19 cellular contexts compared by ENCODE assay signal in the genomic region with DNA sequence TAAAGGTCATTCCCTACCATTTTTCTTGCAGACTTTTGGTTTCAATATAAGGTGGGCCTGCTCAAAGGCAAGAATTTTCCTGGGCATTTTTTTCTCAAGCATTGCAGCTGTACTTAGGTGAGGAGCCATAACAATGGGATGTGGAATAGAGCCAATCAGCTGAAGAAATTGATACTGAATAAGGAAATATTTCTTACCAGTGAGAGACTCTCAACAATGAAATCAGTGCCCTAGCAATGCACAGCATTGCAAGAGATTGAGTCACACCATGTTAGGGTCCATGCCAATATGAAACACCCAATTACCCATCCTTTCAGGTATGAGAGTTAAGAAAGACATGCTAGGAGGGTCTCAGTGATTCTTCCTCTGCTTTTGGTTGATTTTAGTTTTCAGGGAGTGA.
DNase-seq lines count a peak whose midpoint lies in the region; ATAC-seq and TF ChIP-seq lines count a peak whose summit lies in the region.
"Had no signal": no experiment of that assay in that cellular context is flagged by ENCODE, and none has a peak within 500 bp of the region (broad histone marks: within the 10 kb centered on the region; RNA-seq: fewer than 3 reads in every experiment).

No MANE protein-coding gene starts in this region.

- peak; percentile 99 for TF ChIP-seq EP300 in Ishikawa (IDR thresholded peaks at IDR 0.05; ENCODE audit: borderline replicate concordance)

- H3K4me3 Mint-ChIP-seq in activated T-helper 2 cell treated with anti-CD3 and anti-CD28 coated beads, Interferon-gamma antibody, Interleukin-2, Interleukin-4, amounts not matched to agents 10 μg/mL and 5 μg/mL and 100 μg/mL, durations not matched to agents 14 hours and 24 hours and 36 hours (ENCODE audit: low read depth): no peak overlapping the region
- H3K4me3 Mint-ChIP-seq: activated T-cell treated with anti-CD3 and anti-CD28 coated beads, Interleukin-2, amount 50 U/mL, for 72 hours had no signal

- DNase-seq in AG08396 (ENCODE audit: low spot score) (peak; percentile 67), astrocyte of the hippocampus (ENCODE audit: low read depth, low spot score) (peak; percentile 78), iris pigment epithelial cell (ENCODE audit: low read depth) (peak; percentile 69), gastrocnemius medialis (no peak)
- DNase-seq in activated T-helper 2 cell treated with anti-CD3 and anti-CD28 coated beads, Interferon-gamma antibody, Interleukin-2, Interleukin-4, amounts not matched to agents 10 μg/mL and 5 μg/mL and 100 μg/mL, durations not matched to agents 14 hours and 24 hours and 36 hours (ENCODE audit: low spot score): no peak
- DNase-seq: activated T-cell treated with anti-CD3 and anti-CD28 coated beads, Interleukin-2, amount 50 U/mL, for 72 hours; anterior cingulate cortex; DND-41; effector CD4-positive, alpha-beta T cell; glutamatergic neuron; islet precursor cell; NCI-H510A; Peyer's patch had no signal

- H3K36me3 ChIP-seq in gastrocnemius medialis: no peaks in the 10 kb centered on the region
- H3K36me3 ChIP-seq: BLaER1, Peyer's patch, thoracic aorta had no signal

- H3K4me1 ChIP-seq in gastrocnemius medialis: no peaks in the 10 kb centered on the region
- H3K4me1 ChIP-seq: BLaER1, Peyer's patch had no signal

- no peaks in the 10 kb centered on the region for H3K36me3 Mint-ChIP-seq in activated T-helper 2 cell treated with anti-CD3 and anti-CD28 coated beads, Interferon-gamma antibody, Interleukin-2, Interleukin-4, amounts not matched to agents 10 μg/mL and 5 μg/mL and 100 μg/mL, durations not matched to agents 14 hours and 24 hours and 36 hours (ENCODE audit: low read depth)

- in situ Hi-C loops in gastrocnemius medialis (cut with MboI; ENCODE audit: low sequenced_read_pairs in 4 of 4): loop anchor here in 1 of 4 donors (25.0 kb wide), 1 partner anchor 104 kb away; no protein-coding TSS in a partner anchor

- no peaks in the 10 kb centered on the region for H3K4me1 Mint-ChIP-seq in activated T-helper 2 cell treated with anti-CD3 and anti-CD28 coated beads, Interferon-gamma antibody, Interleukin-2, Interleukin-4, amounts not matched to agents 10 μg/mL and 5 μg/mL and 100 μg/mL, durations not matched to agents 14 hours and 24 hours and 36 hours (ENCODE audit: low read depth)

- H3K9me3 ChIP-seq in gastrocnemius medialis: no peaks in the 10 kb centered on the region
- H3K9me3 ChIP-seq: Peyer's patch, thoracic aorta had no signal

- intact Hi-C loops in activated T-helper 2 cell treated with anti-CD3 and anti-CD28 coated beads, Interferon-gamma antibody, Interleukin-2, Interleukin-4, amounts not matched to agents 10 μg/mL and 5 μg/mL and 100 μg/mL, durations not matched to agents 14 hours and 24 hours and 36 hours (cut with micrococcal nuclease): no loop called here
- intact Hi-C loops in gastrocnemius medialis (cut with DNase I; ENCODE audit: low total_unique reads): no loop called here

- no peaks in the 10 kb centered on the region for H3K27me3 Mint-ChIP-seq in activated T-helper 2 cell treated with anti-CD3 and anti-CD28 coated beads, Interferon-gamma antibody, Interleukin-2, Interleukin-4, amounts not matched to agents 10 μg/mL and 5 μg/mL and 100 μg/mL, durations not matched to agents 14 hours and 24 hours and 36 hours (ENCODE audit: low read depth)

- no peak overlapping the region for H3K4me3 ChIP-seq in gastrocnemius medialis
- H3K4me3 ChIP-seq: BLaER1, Peyer's patch, thoracic aorta had no signal

- no peak overlapping the region for H3K27ac Mint-ChIP-seq in activated T-helper 2 cell treated with anti-CD3 and anti-CD28 coated beads, Interferon-gamma antibody, Interleukin-2, Interleukin-4, amounts not matched to agents 10 μg/mL and 5 μg/mL and 100 μg/mL, durations not matched to agents 14 hours and 24 hours and 36 hours
- H3K27ac Mint-ChIP-seq: activated T-cell treated with anti-CD3 and anti-CD28 coated beads, Interleukin-2, amount 50 U/mL, for 72 hours had no signal

- no peak; the same call in 1 of the 2 replicates for TF ChIP-seq RAD21 in Ishikawa (IDR thresholded peaks at IDR 0.05; ENCODE audit: low read depth)

- H3K27me3 ChIP-seq in gastrocnemius medialis: no peaks in the 10 kb centered on the region
- H3K27me3 ChIP-seq: BLaER1, Peyer's patch had no signal

- ATAC-seq in HG02852 (IDR thresholded peaks at IDR 0.05; ENCODE audit: unreplicated experiment) (no peak), gastrocnemius medialis (no peak), GM18519 (IDR thresholded peaks at IDR 0.05; ENCODE audit: low FRiP score, unreplicated experiment) (no peak)
- ATAC-seq: activated T-cell treated with anti-CD3 and anti-CD28 coated beads, Interleukin-2, amount 50 U/mL, for 72 hours; HepG2 had no signal

- no peak for TF ChIP-seq POLR2A in gastrocnemius medialis (IDR thresholded peaks at IDR 0.05)

- no peak for TF ChIP-seq CTCF in gastrocnemius medialis (IDR thresholded peaks at IDR 0.05 in 4 of 5, conservative IDR thresholded peaks at IDR 0.05 in 1 of 5)

- H3K27ac ChIP-seq in gastrocnemius medialis: no peak overlapping the region
- H3K27ac ChIP-seq: BLaER1, Peyer's patch, thoracic aorta had no signal

- peaks cover 11% of the 10 kb centered on the region for H3K9me3 Mint-ChIP-seq in activated T-helper 2 cell treated with anti-CD3 and anti-CD28 coated beads, Interferon-gamma antibody, Interleukin-2, Interleukin-4, amounts not matched to agents 10 μg/mL and 5 μg/mL and 100 μg/mL, durations not matched to agents 14 hours and 24 hours and 36 hours

TF ChIP-seq in Ishikawa, 13 proteins besides CTCF, POLR2A, EP300 and RAD21:
- TF ChIP-seq TCF12 (IDR thresholded peaks at IDR 0.05; ENCODE audit: low read depth): peak; percentile 98
- TF ChIP-seq, protein P1, sequence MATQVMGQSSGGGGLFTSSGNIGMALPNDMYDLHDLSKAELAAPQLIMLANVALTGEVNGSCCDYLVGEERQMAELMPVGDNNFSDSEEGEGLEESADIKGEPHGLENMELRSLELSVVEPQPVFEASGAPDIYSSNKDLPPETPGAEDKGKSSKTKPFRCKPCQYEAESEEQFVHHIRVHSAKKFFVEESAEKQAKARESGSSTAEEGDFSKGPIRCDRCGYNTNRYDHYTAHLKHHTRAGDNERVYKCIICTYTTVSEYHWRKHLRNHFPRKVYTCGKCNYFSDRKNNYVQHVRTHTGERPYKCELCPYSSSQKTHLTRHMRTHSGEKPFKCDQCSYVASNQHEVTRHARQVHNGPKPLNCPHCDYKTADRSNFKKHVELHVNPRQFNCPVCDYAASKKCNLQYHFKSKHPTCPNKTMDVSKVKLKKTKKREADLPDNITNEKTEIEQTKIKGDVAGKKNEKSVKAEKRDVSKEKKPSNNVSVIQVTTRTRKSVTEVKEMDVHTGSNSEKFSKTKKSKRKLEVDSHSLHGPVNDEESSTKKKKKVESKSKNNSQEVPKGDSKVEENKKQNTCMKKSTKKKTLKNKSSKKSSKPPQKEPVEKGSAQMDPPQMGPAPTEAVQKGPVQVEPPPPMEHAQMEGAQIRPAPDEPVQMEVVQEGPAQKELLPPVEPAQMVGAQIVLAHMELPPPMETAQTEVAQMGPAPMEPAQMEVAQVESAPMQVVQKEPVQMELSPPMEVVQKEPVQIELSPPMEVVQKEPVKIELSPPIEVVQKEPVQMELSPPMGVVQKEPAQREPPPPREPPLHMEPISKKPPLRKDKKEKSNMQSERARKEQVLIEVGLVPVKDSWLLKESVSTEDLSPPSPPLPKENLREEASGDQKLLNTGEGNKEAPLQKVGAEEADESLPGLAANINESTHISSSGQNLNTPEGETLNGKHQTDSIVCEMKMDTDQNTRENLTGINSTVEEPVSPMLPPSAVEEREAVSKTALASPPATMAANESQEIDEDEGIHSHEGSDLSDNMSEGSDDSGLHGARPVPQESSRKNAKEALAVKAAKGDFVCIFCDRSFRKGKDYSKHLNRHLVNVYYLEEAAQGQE (IDR thresholded peaks at IDR 0.05; ENCODE audit: low read depth): no peak
- peak; percentile 99 for TF ChIP-seq NFIC (IDR thresholded peaks at IDR 0.05)
- TF ChIP-seq, protein P2, sequence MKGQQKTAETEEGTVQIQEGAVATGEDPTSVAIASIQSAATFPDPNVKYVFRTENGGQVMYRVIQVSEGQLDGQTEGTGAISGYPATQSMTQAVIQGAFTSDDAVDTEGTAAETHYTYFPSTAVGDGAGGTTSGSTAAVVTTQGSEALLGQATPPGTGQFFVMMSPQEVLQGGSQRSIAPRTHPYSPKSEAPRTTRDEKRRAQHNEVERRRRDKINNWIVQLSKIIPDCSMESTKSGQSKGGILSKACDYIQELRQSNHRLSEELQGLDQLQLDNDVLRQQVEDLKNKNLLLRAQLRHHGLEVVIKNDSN (IDR thresholded peaks at IDR 0.05): peak; percentile 36; the same call in 1 of the 2 replicates
- no peak for TF ChIP-seq TAF1 (IDR thresholded peaks at IDR 0.05; ENCODE audit: low read depth)
- no peak; the same call in 1 of the 2 replicates for TF ChIP-seq CREB1 (IDR thresholded peaks at IDR 0.05; ENCODE audit: low read depth)
- TF ChIP-seq FOXM1 (IDR thresholded peaks at IDR 0.05; ENCODE audit: borderline replicate concordance, low read depth): peak; percentile 97
- TF ChIP-seq, protein P3, sequence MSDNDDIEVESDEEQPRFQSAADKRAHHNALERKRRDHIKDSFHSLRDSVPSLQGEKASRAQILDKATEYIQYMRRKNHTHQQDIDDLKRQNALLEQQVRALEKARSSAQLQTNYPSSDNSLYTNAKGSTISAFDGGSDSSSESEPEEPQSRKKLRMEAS (IDR thresholded peaks at IDR 0.05): peak; percentile 42; the same call in 1 of the 2 replicates
- peak; percentile 100 for TF ChIP-seq TEAD4 (IDR thresholded peaks at IDR 0.05)
- TF ChIP-seq EGR1 (IDR thresholded peaks at IDR 0.05): no peak
- TF ChIP-seq CEBPB (IDR thresholded peaks at IDR 0.05): peak; percentile 92
- peak; percentile 46; the same call in 1 of the 2 replicates for TF ChIP-seq ZBTB7A (IDR thresholded peaks at IDR 0.05; ENCODE audit: low read depth)
- peak; percentile 72; the same call in 1 of the 2 replicates for TF ChIP-seq YY1 (IDR thresholded peaks at IDR 0.05; ENCODE audit: low read depth)

Comparison
In these comparisons a context has a peak if more than half of its experiments do, and no peak if none do; other contexts are left out.
1. DNase-seq: peak in AG08396 (single experiment), astrocyte of the hippocampus (single experiment) and iris pigment epithelial cell (single experiment); none in activated T-helper 2 cell treated with anti-CD3 and anti-CD28 coated beads, Interferon-gamma antibody, Interleukin-2, Interleukin-4, amounts not matched to agents 10 μg/mL and 5 μg/mL and 100 μg/mL, durations not matched to agents 14 hours and 24 hours and 36 hours (single experiment) and gastrocnemius medialis (0 of 2).